Comparison of ENCODE assay signal across 8 cellular contexts in genomic region chr18:3998698-3999333, GRCh38.
DNase-seq lines count a peak whose midpoint lies in the region; ATAC-seq and TF ChIP-seq lines count a peak whose summit lies in the region.

No MANE protein-coding gene starts in this region.

- no peaks in the 10 kb centered on the region for H3K9me2 ChIP-seq in PC-3 (replicated peaks; ENCODE audit: low read length)

- DNase-seq in CD14-positive monocyte (ENCODE audit: low spot score): no peak
- peak; percentile 61 for DNase-seq in PC-3
- DNase-seq in erythroblast (lab: John Stamatoyannopoulos, UW): peak; percentile 62 to 78
- DNase-seq in prostate gland (ENCODE audit: low spot score): no peak
- no peak for DNase-seq in HuH-7.5 (ENCODE audit: low spot score)
- no peak for DNase-seq in stimulated activated naive CD4-positive, alpha-beta T cell (lab: John Stamatoyannopoulos, UW)

- H3K27ac ChIP-seq in PC-3 (ENCODE audit: low read length) (no peak overlapping the region), prostate gland (no peak overlapping the region)

- no peaks in the 10 kb centered on the region for H3K36me3 ChIP-seq in PC-3 (ENCODE audit: low read depth, low read length)
- no peaks in the 10 kb centered on the region for H3K36me3 ChIP-seq in prostate gland

- peaks cover 9% of the 10 kb centered on the region for H3K27me3 ChIP-seq in PC-3 (ENCODE audit: low read length)
- no peaks in the 10 kb centered on the region for H3K27me3 ChIP-seq in prostate gland (replicated peaks; ENCODE audit: insufficient read depth)

- H3K4me1 Mint-ChIP-seq in CD14-positive monocyte: no peaks in the 10 kb centered on the region

- 30% methylated on average over 4 of the region's 4 CpGs for WGBS in prostate gland

- H3K36me3 Mint-ChIP-seq in CD14-positive monocyte: no peaks in the 10 kb centered on the region

- H3K27me3 Mint-ChIP-seq in CD14-positive monocyte (ENCODE audit: low read depth in 3 of 3): peaks cover 2 to 10% (median 4%) of the 10 kb centered on the region in 3 donors

- H3K9me3 ChIP-seq in PC-3 (ENCODE audit: low read length) (no peaks in the 10 kb centered on the region), prostate gland (no peaks in the 10 kb centered on the region)

- no peak overlapping the region for H3K9ac ChIP-seq in PC-3 (ENCODE audit: low read length)

- H3K4me1 ChIP-seq in PC-3 (ENCODE audit: insufficient read depth, low read length): no peaks in the 10 kb centered on the region
- H3K4me1 ChIP-seq in prostate gland (replicated peaks): no peaks in the 10 kb centered on the region

- no peak overlapping the region for H2AFZ ChIP-seq in PC-3 (ENCODE audit: low read length)

- CTCF ChIA-PET in PC-3 (lab: Charles Lee): no interaction called here

- TF ChIP-seq CTCF in CD14-positive monocyte (IDR thresholded peaks at IDR 0.05): peak; percentile 59
- TF ChIP-seq CTCF in PC-3 (conservative IDR thresholded peaks at IDR 0.05; ENCODE audit: low read depth, low read length): peak; percentile 89
- peak in 3 of 4 experiments; percentile 51 to 72 (median 55) for TF ChIP-seq CTCF in prostate gland (IDR thresholded peaks at IDR 0.05)

- H4K20me1 ChIP-seq in PC-3 (ENCODE audit: low read length): no peaks in the 10 kb centered on the region

- no peak overlapping the region for H3K4me2 ChIP-seq in PC-3 (ENCODE audit: low read length)

- no peak overlapping the region for H3K27ac Mint-ChIP-seq in CD14-positive monocyte

- intact Hi-C loops in CD14-positive monocyte (cut with micrococcal nuclease): loop anchor here in 1 of 2 donors (10.0 kb wide), 1 partner anchor 294 kb away; no protein-coding TSS in a partner anchor
- intact Hi-C loops in PC-3 (cut with micrococcal nuclease): loop anchor here (1.0 to 5.0 kb wide), 5 partner anchors 227 to 1058 kb away; no protein-coding TSS in a partner anchor
- intact Hi-C loops in prostate gland (cut with DNase I): loop anchor here (5.0 kb wide), 2 partner anchors 297 to 717 kb away; no protein-coding TSS in a partner anchor

- peaks cover 0 to 3% (median 0%) of the 10 kb centered on the region in 7 donors for H3K9me3 Mint-ChIP-seq in CD14-positive monocyte

- peak; percentile 52 for ATAC-seq in GM18868 (IDR thresholded peaks at IDR 0.05; ENCODE audit: unreplicated experiment)
- ATAC-seq in PC-3: 0 out of 2 replicates have a peak, but pooled peaks have one; percentile 49
- no peak for ATAC-seq in GM18511 (IDR thresholded peaks at IDR 0.05; ENCODE audit: unreplicated experiment)

- BruUV-seq in PC-3 (replicated peaks; lab: Mats Ljungman, UMichigan): no TSS peak

- POLR2A ChIA-PET in PC-3 (lab: Charles Lee; ENCODE audit: unreplicated experiment): no interaction called here

- H3K4me3 Mint-ChIP-seq in CD14-positive monocyte: no peak overlapping the region

- no peaks in the 10 kb centered on the region for H3K79me2 ChIP-seq in PC-3 (ENCODE audit: low read length)

- no peak overlapping the region for H3K4me3 ChIP-seq in PC-3 (ENCODE audit: low read length)
- H3K4me3 ChIP-seq in prostate gland: no peak overlapping the region

- H3F3A ChIP-seq in PC-3 (ENCODE audit: low read length, unreplicated experiment): no peaks in the 10 kb centered on the region

- TF ChIP-seq POLR2A in erythroblast (IDR thresholded peaks at IDR 0.05; ENCODE audit: low read length) (no peak), prostate gland (IDR thresholded peaks at IDR 0.05) (no peak)

Comparison
In these comparisons a context has a peak if more than half of its experiments do, and no peak if none do; other contexts are left out.
1. DNase-seq: peak in PC-3 (single experiment) and erythroblast (2 of 2); none in CD14-positive monocyte (single experiment), prostate gland (single experiment), HuH-7.5 (single experiment) and stimulated activated naive CD4-positive, alpha-beta T cell (0 of 6).
2. Peak in every context shown above with its lines, with median percentiles within 50 percentile points of each other: CTCF ChIP-seq.